Comparison of ENCODE assay signal across 18 cellular contexts in genomic region chr9:14356376-14356775, GRCh38. TPM values are rescaled to one million over a fixed set of nuclear protein-coding genes. Genes with fewer than 3 reads are reported as not detected.
DNase-seq lines count a peak whose midpoint lies in the region; ATAC-seq and TF ChIP-seq lines count a peak whose summit lies in the region.
"Had no signal": no experiment of that assay in that cellular context is flagged by ENCODE, and none has a peak within 500 bp of the region (broad histone marks: within the 10 kb centered on the region; RNA-seq: fewer than 3 reads in every experiment).

No MANE protein-coding gene starts in this region.

- H3K4me3 Mint-ChIP-seq in nephron = peak overlapping the region in 1 of 3 experiments; percentile 5
- no peak overlapping the region for H3K4me3 Mint-ChIP-seq in activated CD4-positive, alpha-beta T cell treated with anti-CD3 and anti-CD28 coated beads, Interleukin-2, amount 10 ng/mL, durations not matched to agents 7 days and 5 days
- H3K4me3 Mint-ChIP-seq: CD4-positive, alpha-beta T cell had no signal

- H3K9me3 ChIP-seq in left ventricle myocardium inferior (replicated peaks) = no peaks in the 10 kb centered on the region
- no peaks in the 10 kb centered on the region for H3K9me3 ChIP-seq in tibial artery
- H3K9me3 ChIP-seq in body of pancreas = no peaks in the 10 kb centered on the region
- H3K9me3 ChIP-seq: BE2C had no signal

- no peaks in the 10 kb centered on the region for H3K9me3 Mint-ChIP-seq in nephron
- no peaks in the 10 kb centered on the region for H3K9me3 Mint-ChIP-seq in activated CD4-positive, alpha-beta T cell treated with anti-CD3 and anti-CD28 coated beads, Interleukin-2, amount 10 ng/mL, durations not matched to agents 7 days and 5 days
- H3K9me3 Mint-ChIP-seq: CD4-positive, alpha-beta T cell had no signal

- TF ChIP-seq POLR2A in body of pancreas (IDR thresholded peaks at IDR 0.05) = no peak

- H3K27ac ChIP-seq in left ventricle myocardium inferior (replicated peaks) = peak overlapping the region; percentile 59
- H3K27ac ChIP-seq in coronary artery = peak overlapping the region; percentile 67 to 86
- H3K27ac ChIP-seq in tibial artery = peak overlapping the region; percentile 59 to 94
- H3K27ac ChIP-seq in body of pancreas = no peak overlapping the region
- H3K27ac ChIP-seq: KMS-11 had no signal

- H3K27me3 ChIP-seq in left ventricle myocardium inferior (ENCODE audit: low read depth) = no peaks in the 10 kb centered on the region
- H3K27me3 ChIP-seq in tibial artery = no peaks in the 10 kb centered on the region
- no peaks in the 10 kb centered on the region for H3K27me3 ChIP-seq in body of pancreas
- H3K27me3 ChIP-seq: BE2C had no signal

- peaks cover 9% of the 10 kb centered on the region for H3K27me3 Mint-ChIP-seq in nephron (ENCODE audit: low read depth)
- H3K27me3 Mint-ChIP-seq in activated CD4-positive, alpha-beta T cell treated with anti-CD3 and anti-CD28 coated beads, Interleukin-2, amount 10 ng/mL, durations not matched to agents 7 days and 5 days = peaks cover 8% of the 10 kb centered on the region

- intact Hi-C loops in left ventricle myocardium inferior (cut with micrococcal nuclease) = loop anchor here (10.0 kb wide), 1 partner anchor 932 kb away; no protein-coding TSS in a partner anchor
- intact Hi-C loops in Right ventricle myocardium inferior (cut with DNase I) = loop anchor here (10.0 kb wide), 1 partner anchor 1002 kb away; no protein-coding TSS in a partner anchor
- intact Hi-C loops in tibial artery (cut with DNase I; ENCODE audit: low total_unique reads) = no loop called here
- intact Hi-C loops in body of pancreas (cut with DNase I) = no loop called here

- H3K36me3 ChIP-seq in left ventricle myocardium inferior = peaks cover 10% of the 10 kb centered on the region
- no peaks in the 10 kb centered on the region for H3K36me3 ChIP-seq in tibial artery
- H3K36me3 ChIP-seq in body of pancreas (replicated peaks in 1 of 2; ENCODE audit: insufficient read depth in 1 of 2, low read depth in 2 of 2) = no peaks in the 10 kb centered on the region
- H3K36me3 ChIP-seq: BE2C had no signal

- peaks cover 6% of the 10 kb centered on the region for H3K36me3 Mint-ChIP-seq in nephron (ENCODE audit: low read depth)
- H3K36me3 Mint-ChIP-seq in activated CD4-positive, alpha-beta T cell treated with anti-CD3 and anti-CD28 coated beads, Interleukin-2, amount 10 ng/mL, durations not matched to agents 7 days and 5 days (ENCODE audit: low read depth) = no peaks in the 10 kb centered on the region

- H3K4me3 ChIP-seq in left ventricle myocardium inferior (no peak overlapping the region), coronary artery (peak overlapping the region; percentile 34), tibial artery (no peak overlapping the region), body of pancreas (no peak overlapping the region)

- WGBS in body of pancreas, 2 donors = 71 to 76% methylated on average over 5 of the region's 5 CpGs

- peaks cover 73% of the 10 kb centered on the region for H3K4me1 Mint-ChIP-seq in nephron
- no peaks in the 10 kb centered on the region for H3K4me1 Mint-ChIP-seq in activated CD4-positive, alpha-beta T cell treated with anti-CD3 and anti-CD28 coated beads, Interleukin-2, amount 10 ng/mL, durations not matched to agents 7 days and 5 days

- POLR2A ChIA-PET in activated CD4-positive, alpha-beta T cell treated with anti-CD3 and anti-CD28 coated beads, Interleukin-2, amount 10 ng/mL, durations not matched to agents 7 days and 5 days (lab: Charles Lee) = no interaction called here

- DNase-seq in left ventricle myocardium inferior (no peak), Right ventricle myocardium inferior (ENCODE audit: missing footprints) (no peak), coronary artery (ENCODE audit: low spot score) (no peak), tibial artery (no peak), body of pancreas (no peak)
- no peak for DNase-seq in activated CD4-positive, alpha-beta T cell treated with anti-CD3 and anti-CD28 coated beads, Interleukin-2, amount 10 ng/mL, durations not matched to agents 7 days and 5 days
- DNase-seq: 8988T; BE2C; Calu3; CD4-positive, alpha-beta T cell; NCI-H1048; NCI-H1436 treated with DMSO at 0.1 percent for 48 hours; NCI-H2029 treated with DMSO at 0.1 percent for 48 hours; NCI-H524 had no signal

- H3K27ac Mint-ChIP-seq in nephron = peak overlapping the region; percentile 85 to 93 (median 91)
- no peak overlapping the region for H3K27ac Mint-ChIP-seq in activated CD4-positive, alpha-beta T cell treated with anti-CD3 and anti-CD28 coated beads, Interleukin-2, amount 10 ng/mL, durations not matched to agents 7 days and 5 days
- H3K27ac Mint-ChIP-seq: CD4-positive, alpha-beta T cell had no signal

- CTCF ChIA-PET in activated CD4-positive, alpha-beta T cell treated with anti-CD3 and anti-CD28 coated beads, Interleukin-2, amount 10 ng/mL, durations not matched to agents 7 days and 5 days (lab: Charles Lee) = no interaction called here

- H3K4me1 ChIP-seq in left ventricle myocardium inferior (peaks cover 55% of the 10 kb centered on the region), tibial artery (peaks cover 0 to 65% (median 38%) of the 10 kb centered on the region in 4 donors), body of pancreas (no peaks in the 10 kb centered on the region)

- no peak for TF ChIP-seq CTCF in left ventricle myocardium inferior (IDR thresholded peaks at IDR 0.05; ENCODE audit: borderline replicate concordance)
- TF ChIP-seq CTCF in coronary artery (IDR thresholded peaks at IDR 0.05) = no peak
- no peak for TF ChIP-seq CTCF in nephron (IDR thresholded peaks at IDR 0.05; ENCODE audit: unreplicated experiment in 3 of 3)
- TF ChIP-seq CTCF in tibial artery (IDR thresholded peaks at IDR 0.05) = no peak
- TF ChIP-seq CTCF in body of pancreas (IDR thresholded peaks at IDR 0.05) = no peak

- ATAC-seq in Right ventricle myocardium inferior (no peak), body of pancreas (no peak), HG02885 (IDR thresholded peaks at IDR 0.05; ENCODE audit: poor library complexity, unreplicated experiment) (no peak)
- ATAC-seq: Panc1 had no signal

RNA-seq across cellular contexts. Expression of gene NFIB, which starts 42.4 kb away (rescaled TPM):
- total RNA-seq in left ventricle myocardium inferior = 110 TPM
- total RNA-seq in Right ventricle myocardium inferior = 116 TPM
- 10 to 100 TPM; 47.0 to 65.9 TPM for total RNA-seq in body of pancreas
- not detected for total RNA-seq in activated CD4-positive, alpha-beta T cell treated with anti-CD3 and anti-CD28 coated beads, Interleukin-2, amount 10 ng/mL, durations not matched to agents 7 days and 5 days
- total RNA-seq: CD4-positive, alpha-beta T cell had no signal

Comparison
In these comparisons a context has a peak if more than half of its experiments do, and no peak if none do; other contexts are left out.
1. H3K27ac ChIP-seq: peak in left ventricle myocardium inferior (single experiment), coronary artery (2 of 2) and tibial artery (2 of 2); none in body of pancreas (0 of 4).
2. RNA of gene NFIB, which starts 42.4 kb away (total RNA-seq): 116 TPM in Right ventricle myocardium inferior (single experiment), 110 TPM in left ventricle myocardium inferior (single experiment) and 47.0 to 65.9 TPM in body of pancreas; not detected in activated CD4-positive, alpha-beta T cell treated with anti-CD3 and anti-CD28 coated beads, Interleukin-2, amount 10 ng/mL, durations not matched to agents 7 days and 5 days; every median in the first group is over 10 times any median in the second.
3. intact Hi-C loops: an anchor here in left ventricle myocardium inferior (10.0 kb wide) and Right ventricle myocardium inferior (10.0 kb wide); none called in tibial artery and body of pancreas.